1 cellular context compared by ENCODE assay signal in genomic region chr12:85530486-85530885, GRCh38.
TF ChIP-seq lines count a peak whose summit lies in the region.

No MANE protein-coding gene starts in this region.

TF ChIP-seq in GM23338, 12 proteins besides CTCF, POLR2A, EP300 and RAD21 (continued from another document):
- TF ChIP-seq, protein P1, sequence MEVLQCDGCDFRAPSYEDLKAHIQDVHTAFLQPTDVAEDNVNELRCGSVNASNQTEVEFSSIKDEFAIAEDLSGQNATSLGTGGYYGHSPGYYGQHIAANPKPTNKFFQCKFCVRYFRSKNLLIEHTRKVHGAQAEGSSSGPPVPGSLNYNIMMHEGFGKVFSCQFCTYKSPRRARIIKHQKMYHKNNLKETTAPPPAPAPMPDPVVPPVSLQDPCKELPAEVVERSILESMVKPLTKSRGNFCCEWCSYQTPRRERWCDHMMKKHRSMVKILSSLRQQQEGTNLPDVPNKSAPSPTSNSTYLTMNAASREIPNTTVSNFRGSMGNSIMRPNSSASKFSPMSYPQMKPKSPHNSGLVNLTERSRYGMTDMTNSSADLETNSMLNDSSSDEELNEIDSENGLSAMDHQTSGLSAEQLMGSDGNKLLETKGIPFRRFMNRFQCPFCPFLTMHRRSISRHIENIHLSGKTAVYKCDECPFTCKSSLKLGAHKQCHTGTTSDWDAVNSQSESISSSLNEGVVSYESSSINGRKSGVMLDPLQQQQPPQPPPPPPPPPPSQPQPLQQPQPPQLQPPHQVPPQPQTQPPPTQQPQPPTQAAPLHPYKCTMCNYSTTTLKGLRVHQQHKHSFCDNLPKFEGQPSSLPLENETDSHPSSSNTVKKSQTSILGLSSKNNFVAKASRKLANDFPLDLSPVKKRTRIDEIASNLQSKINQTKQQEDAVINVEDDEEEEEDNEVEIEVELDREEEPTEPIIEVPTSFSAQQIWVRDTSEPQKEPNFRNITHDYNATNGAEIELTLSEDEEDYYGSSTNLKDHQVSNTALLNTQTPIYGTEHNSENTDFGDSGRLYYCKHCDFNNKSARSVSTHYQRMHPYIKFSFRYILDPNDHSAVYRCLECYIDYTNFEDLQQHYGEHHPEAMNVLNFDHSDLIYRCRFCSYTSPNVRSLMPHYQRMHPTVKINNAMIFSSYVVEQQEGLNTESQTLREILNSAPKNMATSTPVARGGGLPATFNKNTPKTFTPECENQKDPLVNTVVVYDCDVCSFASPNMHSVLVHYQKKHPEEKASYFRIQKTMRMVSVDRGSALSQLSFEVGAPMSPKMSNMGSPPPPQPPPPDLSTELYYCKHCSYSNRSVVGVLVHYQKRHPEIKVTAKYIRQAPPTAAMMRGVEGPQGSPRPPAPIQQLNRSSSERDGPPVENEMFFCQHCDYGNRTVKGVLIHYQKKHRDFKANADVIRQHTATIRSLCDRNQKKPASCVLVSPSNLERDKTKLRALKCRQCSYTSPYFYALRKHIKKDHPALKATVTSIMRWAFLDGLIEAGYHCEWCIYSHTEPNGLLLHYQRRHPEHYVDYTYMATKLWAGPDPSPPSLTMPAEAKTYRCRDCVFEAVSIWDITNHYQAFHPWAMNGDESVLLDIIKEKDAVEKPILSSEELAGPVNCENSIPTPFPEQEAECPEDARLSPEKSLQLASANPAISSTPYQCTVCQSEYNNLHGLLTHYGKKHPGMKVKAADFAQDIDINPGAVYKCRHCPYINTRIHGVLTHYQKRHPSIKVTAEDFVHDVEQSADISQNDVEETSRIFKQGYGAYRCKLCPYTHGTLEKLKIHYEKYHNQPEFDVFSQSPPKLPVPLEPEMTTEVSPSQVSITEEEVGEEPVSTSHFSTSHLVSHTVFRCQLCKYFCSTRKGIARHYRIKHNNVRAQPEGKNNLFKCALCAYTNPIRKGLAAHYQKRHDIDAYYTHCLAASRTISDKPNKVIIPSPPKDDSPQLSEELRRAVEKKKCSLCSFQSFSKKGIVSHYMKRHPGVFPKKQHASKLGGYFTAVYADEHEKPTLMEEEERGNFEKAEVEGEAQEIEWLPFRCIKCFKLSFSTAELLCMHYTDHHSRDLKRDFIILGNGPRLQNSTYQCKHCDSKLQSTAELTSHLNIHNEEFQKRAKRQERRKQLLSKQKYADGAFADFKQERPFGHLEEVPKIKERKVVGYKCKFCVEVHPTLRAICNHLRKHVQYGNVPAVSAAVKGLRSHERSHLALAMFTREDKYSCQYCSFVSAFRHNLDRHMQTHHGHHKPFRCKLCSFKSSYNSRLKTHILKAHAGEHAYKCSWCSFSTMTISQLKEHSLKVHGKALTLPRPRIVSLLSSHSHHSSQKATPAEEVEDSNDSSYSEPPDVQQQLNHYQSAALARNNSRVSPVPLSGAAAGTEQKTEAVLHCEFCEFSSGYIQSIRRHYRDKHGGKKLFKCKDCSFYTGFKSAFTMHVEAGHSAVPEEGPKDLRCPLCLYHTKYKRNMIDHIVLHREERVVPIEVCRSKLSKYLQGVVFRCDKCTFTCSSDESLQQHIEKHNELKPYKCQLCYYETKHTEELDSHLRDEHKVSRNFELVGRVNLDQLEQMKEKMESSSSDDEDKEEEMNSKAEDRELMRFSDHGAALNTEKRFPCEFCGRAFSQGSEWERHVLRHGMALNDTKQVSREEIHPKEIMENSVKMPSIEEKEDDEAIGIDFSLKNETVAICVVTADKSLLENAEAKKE (CRISPR knock-in tag; IDR thresholded peaks at IDR 0.05), result no peak
- TF ChIP-seq STAT1 (IDR thresholded peaks at IDR 0.05; ENCODE audit: unreplicated experiment) (no peak), EZH2phosphoT487 (IDR thresholded peaks at IDR 0.05; ENCODE audit: unreplicated experiment) (no peak), JUNB (IDR thresholded peaks at IDR 0.05; ENCODE audit: unreplicated experiment) (no peak), REST (IDR thresholded peaks at IDR 0.05; ENCODE audit: unreplicated experiment) (no peak)
